In genomic region chr12:30973171-30973570, GRCh38 we compare ENCODE assay signal across 22 cellular contexts. TPM values are rescaled to one million over a fixed set of nuclear protein-coding genes. Genes with fewer than 3 reads are reported as not detected.
DNase-seq lines count a peak whose midpoint lies in the region; ATAC-seq and TF ChIP-seq lines count a peak whose summit lies in the region.
"Had no signal": no experiment of that assay in that cellular context is flagged by ENCODE, and none has a peak within 500 bp of the region (broad histone marks: within the 10 kb centered on the region; RNA-seq: fewer than 3 reads in every experiment).

No MANE protein-coding gene starts in this region.

- H2BK120ac ChIP-seq in mesendoderm (ENCODE audit: low read depth, low read length) = no peak overlapping the region

- no peak overlapping the region for H3K4ac ChIP-seq in mesendoderm (ENCODE audit: low read depth, low read length)

- no peak for TF ChIP-seq POLR2A in adrenal gland (IDR thresholded peaks at IDR 0.05)

- H2AK5ac ChIP-seq in mesendoderm (ENCODE audit: low read length) = no peak overlapping the region

- no peak for TF ChIP-seq EP300 in SK-N-SH (IDR thresholded peaks at IDR 0.05; ENCODE audit: borderline replicate concordance in 1 of 2, low read depth in 1 of 2, low read length in 1 of 2)

- no peak overlapping the region for H4K8ac ChIP-seq in mesendoderm (ENCODE audit: low read depth, low read length)

- H3F3A ChIP-seq in SK-N-SH (replicated peaks; ENCODE audit: insufficient read depth) = no peaks in the 10 kb centered on the region

- no peaks in the 10 kb centered on the region for H4K20me1 ChIP-seq in SK-N-SH (ENCODE audit: insufficient read depth)
- H4K20me1 ChIP-seq: BLaER1 had no signal

- TF ChIP-seq RAD21 in SK-N-SH (IDR thresholded peaks at IDR 0.05; ENCODE audit: low read length) = no peak

- H3K36me3 ChIP-seq in SK-N-SH (replicated peaks in 1 of 2; ENCODE audit: control insufficient read depth in 1 of 2, insufficient read depth in 2 of 2, low read length in 1 of 2) (no peaks in the 10 kb centered on the region), adrenal gland (replicated peaks in 1 of 2) (no peaks in the 10 kb centered on the region), mesendoderm (ENCODE audit: control insufficient read depth, insufficient read depth, low read length) (no peaks in the 10 kb centered on the region)
- H3K36me3 ChIP-seq: BLaER1 had no signal

- H3K9me3 ChIP-seq in SK-N-SH (no peaks in the 10 kb centered on the region), adrenal gland (replicated peaks in 1 of 3) (no peaks in the 10 kb centered on the region)
- H3K9me3 ChIP-seq: BLaER1 had no signal

- CTCF ChIA-PET in SK-N-SH (lab: Yijun Ruan, JAX) = interaction anchor here (0.5 to 24.1 kb wide), 6 partner anchors 13 to 701 kb away, joined by 3 to 442 read pairs (median 6); no protein-coding TSS in a partner anchor

- H3K56ac ChIP-seq in mesendoderm (ENCODE audit: low read length) = no peak overlapping the region

- H3K4me3 ChIP-seq in SK-N-SH (ENCODE audit: low read depth in 2 of 2, low read length in 1 of 2) (no peak overlapping the region), adrenal gland (no peak overlapping the region), mesendoderm (ENCODE audit: low read length) (no peak overlapping the region)
- H3K4me3 ChIP-seq: BLaER1 had no signal

- DNase-seq in NCI-H2171 treated with DMSO at 0.1 percent for 48 hours (lab: John Stamatoyannopoulos, UW) (peak; percentile 16), NCI-H2171 (lab: John Stamatoyannopoulos, UW) (no peak), SK-N-SH (no peak), foreskin keratinocyte (peak in 1 of 2 donors; percentile 18), superior temporal gyrus (ENCODE audit: extremely low spot score) (peak; percentile 54), adrenal gland (no peak), mesendoderm (no peak), NCI-H446 (lab: John Stamatoyannopoulos, UW) (no peak)
- DNase-seq: Calu3; CD8-positive, alpha-beta T cell; HFFc6; NCI-H1092; NCI-H1436 treated with DMSO at 0.1 percent for 48 hours; NCI-H2029; NCI-H446 treated with DMSO at 0.1 percent for 48 hours; NCI-H748 treated with DMSO at 0.1 percent for 48 hours; NK-92 treated with Interleukin-12 subunit alpha and Interleukin-12 subunit beta, amount 100 ng/mL, for 24 hours; Right ventricle myocardium superior had no signal

- no peaks in the 10 kb centered on the region for H3K79me1 ChIP-seq in mesendoderm (ENCODE audit: low read length)

- H3K27me3 ChIP-seq in SK-N-SH (ENCODE audit: insufficient read depth) (no peaks in the 10 kb centered on the region), foreskin keratinocyte (peaks cover 58% of the 10 kb centered on the region), adrenal gland (no peaks in the 10 kb centered on the region), mesendoderm (ENCODE audit: insufficient read depth, low read length, poor library complexity) (no peaks in the 10 kb centered on the region)
- H3K27me3 ChIP-seq: BLaER1 had no signal

- 59% methylated on average over 7 of the region's 7 CpGs for WGBS in SK-N-SH (ENCODE audit: low lambda C conversion rate)
- WGBS in adrenal gland, 4 donors = 56 to 68% (median 58%) methylated on average over 7 of the region's 7 CpGs
- no CpG with 5 or more reads among the region's 7 CpGs for WGBS in mesendoderm (ENCODE audit: extremely low coverage, insufficient coverage, low lambda C conversion rate)

- intact Hi-C loops in adrenal gland (cut with DNase I) = no loop called here

- H2BK15ac ChIP-seq in mesendoderm (replicated peaks; ENCODE audit: low read depth) = no peak overlapping the region

- no peaks in the 10 kb centered on the region for H3K9me2 ChIP-seq in SK-N-SH

- ATAC-seq in foreskin keratinocyte = peak; percentile 27
- ATAC-seq: CD8-positive, alpha-beta T cell had no signal

- H3K23ac ChIP-seq in mesendoderm (ENCODE audit: low read length) = no peak overlapping the region

- H3K27ac ChIP-seq in SK-N-SH (ENCODE audit: low read depth in 2 of 2, low read length in 1 of 2) = no peak overlapping the region; a peak in 1 of 4 replicates
- no peak overlapping the region for H3K27ac ChIP-seq in foreskin keratinocyte
- no peak overlapping the region for H3K27ac ChIP-seq in adrenal gland
- H3K27ac ChIP-seq in mesendoderm (ENCODE audit: low read depth, low read length) = no peak overlapping the region
- H3K27ac ChIP-seq: 22Rv1, BLaER1, KMS-11 had no signal

- H3K18ac ChIP-seq in mesendoderm (ENCODE audit: low read length) = no peak overlapping the region

- no peak overlapping the region for H2AFZ ChIP-seq in SK-N-SH (ENCODE audit: low read depth)

- H4K5ac ChIP-seq in mesendoderm (ENCODE audit: low read length) = no peak overlapping the region

- no peak overlapping the region for H3K9ac ChIP-seq in SK-N-SH
- H3K9ac ChIP-seq in mesendoderm (ENCODE audit: low read length) = no peak overlapping the region
- H3K9ac ChIP-seq: BLaER1, KMS-11 had no signal

- TF ChIP-seq CTCF in SK-N-SH (IDR thresholded peaks at IDR 0.05) (no peak), foreskin keratinocyte (conservative IDR thresholded peaks at IDR 0.05) (no peak), adrenal gland (IDR thresholded peaks at IDR 0.05) (no peak)

- H2BK5ac ChIP-seq in mesendoderm (ENCODE audit: low read length) = no peak overlapping the region

- H3K4me1 ChIP-seq in SK-N-SH (ENCODE audit: control insufficient read depth in 1 of 2, insufficient read depth in 2 of 2, low read depth in 1 of 2, low read length in 1 of 2) (peaks cover 0 to 68% of the 10 kb centered on the region in 2 experiments; a peak in 2 of 4 replicates), foreskin keratinocyte (no peaks in the 10 kb centered on the region), adrenal gland (replicated peaks in 1 of 2) (no peaks in the 10 kb centered on the region), mesendoderm (ENCODE audit: control insufficient read depth, low read depth, low read length) (peaks cover 2% of the 10 kb centered on the region)

- no peak overlapping the region for H3K4me2 ChIP-seq in SK-N-SH
- H3K4me2 ChIP-seq in mesendoderm (ENCODE audit: low read length) = no peak overlapping the region
- H3K4me2 ChIP-seq: BLaER1, KMS-11 had no signal

- POLR2A ChIA-PET in SK-N-SH (lab: Yijun Ruan, JAX) = no interaction called here

- H3K79me2 ChIP-seq in SK-N-SH (ENCODE audit: insufficient read depth) (no peaks in the 10 kb centered on the region), mesendoderm (ENCODE audit: control insufficient read depth, insufficient read depth, low read length) (no peaks in the 10 kb centered on the region)

TF ChIP-seq in SK-N-SH, 30 proteins besides CTCF, POLR2A, EP300 and RAD21 (continues in another document):
- TF ChIP-seq GABPA (IDR thresholded peaks at IDR 0.05; ENCODE audit: low read depth) = no peak
- no peak for TF ChIP-seq EZH2phosphoT487 (IDR thresholded peaks at IDR 0.05; ENCODE audit: borderline replicate concordance, low read depth)
- no peak for TF ChIP-seq RFX5 (IDR thresholded peaks at IDR 0.05; ENCODE audit: low read length)
- no peak for TF ChIP-seq REST (IDR thresholded peaks at IDR 0.05; ENCODE audit: low read depth, low read length)
- TF ChIP-seq JUND (IDR thresholded peaks at IDR 0.05) = no peak
- TF ChIP-seq MAX (IDR thresholded peaks at IDR 0.05; ENCODE audit: low read depth) = 0 out of 2 replicates have a peak, but pooled peaks have one; percentile 44
- TF ChIP-seq RXRA (IDR thresholded peaks at IDR 0.05; ENCODE audit: borderline replicate concordance, low read depth) = no peak
- no peak for TF ChIP-seq ELF1 (IDR thresholded peaks at IDR 0.05)
- peak; percentile 11; the same call in 1 of the 2 replicates for TF ChIP-seq MXI1 (IDR thresholded peaks at IDR 0.05; ENCODE audit: low read depth, low read length)
- TF ChIP-seq POLR2AphosphoS5 (IDR thresholded peaks at IDR 0.05; ENCODE audit: low read depth, low read length) = no peak
- TF ChIP-seq FOSL2 (IDR thresholded peaks at IDR 0.05; ENCODE audit: borderline replicate concordance, low read depth) = no peak

RNA-seq across cellular contexts. Expression of gene TSPAN11, which starts 46.6 kb away (rescaled TPM):
- 6.4 and 6.6 TPM in 2 replicates for polyA plus RNA-seq in SK-N-SH (2012; rRNA removed)
- polyA plus RNA-seq in SK-N-SH (2012; cell fraction: cytosol; rRNA removed) = 3.0 and 5.2 TPM in 2 replicates
- polyA plus RNA-seq in SK-N-SH (2012; cell fraction: nucleus; rRNA removed) = 10.4 and 11.0 TPM in 2 replicates
- total RNA-seq in foreskin keratinocyte = not detected in 2 replicates
- polyA plus RNA-seq in foreskin keratinocyte = 0.02 TPM in 1 of 2 replicates, not detected in the other
- 1 to 10 TPM in 5 of 8 donors, under 1 TPM in 3; 0.30 to 6.2 (median 1.9) TPM for total RNA-seq in adrenal gland
- polyA plus RNA-seq in adrenal gland = 1 to 10 TPM in 1 of 3 donors, under 1 TPM in 2; 0.74 to 1.2 (median 0.95) TPM
- polyA plus RNA-seq in mesendoderm (2013, experiment 1 of 2) = 0.76 TPM
- polyA plus RNA-seq in mesendoderm (2013, experiment 2 of 2) = 0.53 TPM
- total RNA-seq: Calu3; CD8-positive, alpha-beta T cell; HT-29 had no signal

Comparison
In these comparisons a context has a peak if more than half of its experiments do, and no peak if none do; other contexts are left out.
1. DNase-seq: peak in NCI-H2171 treated with DMSO at 0.1 percent for 48 hours (single experiment) and superior temporal gyrus (single experiment); none in NCI-H2171 (single experiment), SK-N-SH (single experiment), adrenal gland (0 of 7), mesendoderm (single experiment) and NCI-H446 (0 of 2).